12 cellular contexts compared by ENCODE assay signal in the genomic region with DNA sequence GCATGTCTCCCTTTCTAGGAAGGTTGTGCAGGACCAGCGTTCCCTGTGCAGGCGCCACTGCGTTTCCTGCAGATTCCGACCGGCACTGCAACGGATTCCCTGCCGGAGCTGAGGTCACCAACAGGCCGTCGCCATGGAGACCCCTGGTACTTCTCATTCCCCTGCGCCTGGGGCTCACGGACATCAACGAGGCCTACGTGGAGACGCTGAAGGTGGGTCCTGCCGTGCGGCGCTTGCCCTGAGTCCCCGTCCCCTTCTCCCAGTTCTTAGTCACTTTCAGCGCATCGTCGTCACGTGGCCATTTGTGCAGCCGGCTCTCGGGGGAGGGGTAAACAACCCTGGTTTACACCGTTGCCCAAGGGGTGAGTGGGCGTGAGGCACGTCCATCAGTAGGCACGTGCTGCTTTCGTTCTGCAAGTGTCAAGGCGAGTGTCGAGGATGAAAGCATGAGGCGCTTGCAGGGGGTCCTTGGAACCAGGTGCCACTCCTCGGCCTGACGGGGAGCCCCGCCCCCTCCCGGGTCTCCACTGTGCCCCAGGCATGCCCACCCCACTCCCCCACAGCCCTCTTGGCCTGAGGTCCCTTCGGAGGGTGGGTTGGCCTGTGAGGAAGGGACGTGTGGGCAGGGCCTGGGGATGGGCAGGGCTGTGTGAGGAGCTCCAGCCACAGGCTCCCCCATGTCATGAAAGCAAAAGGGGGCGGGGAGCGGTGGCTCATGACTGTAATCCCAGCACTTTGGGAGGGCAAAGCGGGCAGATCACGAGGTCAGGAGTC. TPM values are rescaled to one million over a fixed set of nuclear protein-coding genes. Genes with fewer than 3 reads are reported as not detected.
A peak's percentile ranks its signal among the peaks of the same experiment; 100 is the strongest.
DNase-seq lines count a peak whose midpoint lies in the region; ATAC-seq lines count a peak whose summit lies in the region.
"Had no signal": no experiment of that assay in that cellular context is flagged by ENCODE, and none has a peak within 500 bp of the region (broad histone marks: within the 10 kb centered on the region; RNA-seq: fewer than 3 reads in every experiment).

No MANE protein-coding gene starts in this region.

- ATAC-seq in GM18502 (IDR thresholded peaks at IDR 0.05; ENCODE audit: poor library complexity, unreplicated experiment), result no peak
- ATAC-seq: HCT116 had no signal

- DNase-seq in NCI-H1417 (lab: John Stamatoyannopoulos, UW) (peak in 2 of 3 experiments; percentile 33 to 77), NCI-H1417 treated with DMSO at 0.1 percent for 48 hours (lab: John Stamatoyannopoulos, UW) (no peak), glomerular endothelial cell (ENCODE audit: extremely low read depth, low read depth, low spot score) (peak; percentile 39), retina (peak; percentile 87), HCEC 1CT (no peak)
- DNase-seq: activated CD8-positive, alpha-beta memory T cell treated with anti-CD3 and anti-CD28 coated beads, Interleukin-2, amount 50 U/mL, for 48 hours; CD4-positive, alpha-beta T cell; KG1; NCI-H1436 treated with DMSO at 0.1 percent for 48 hours; NCI-H524 had no signal

RNA-seq across cellular contexts. Expression of a gene that starts 19.8 kb away (rescaled TPM):
- 26.3 and 33.4 TPM in 2 replicates for total RNA-seq in glomerular endothelial cell

RNA-seq across cellular contexts. Expression of a gene that starts 29.3 kb away (rescaled TPM):
- 79.1 and 84.4 TPM in 2 replicates for total RNA-seq in glomerular endothelial cell

RNA-seq across cellular contexts. Expression of a gene that starts 29.9 kb away (rescaled TPM):
- 46.7 and 50.9 TPM in 2 replicates for total RNA-seq in glomerular endothelial cell

RNA-seq across cellular contexts. Expression of a gene that starts 35.0 kb away (rescaled TPM):
- total RNA-seq in glomerular endothelial cell, result 7.9 and 16.2 TPM in 2 replicates

Comparison
In these comparisons a context has a peak if more than half of its experiments do, and no peak if none do; other contexts are left out.
1. DNase-seq: peak in NCI-H1417 (2 of 3), glomerular endothelial cell (single experiment) and retina (single experiment); none in NCI-H1417 treated with DMSO at 0.1 percent for 48 hours (single experiment) and HCEC 1CT (single experiment).